In genomic region chr20:36550797-36551299, GRCh38 we compare ENCODE assay signal across 1 cellular context.
TF ChIP-seq lines count a peak whose summit lies in the region.

No MANE protein-coding gene starts in this region.

TF ChIP-seq in HCT116, 20 proteins besides CTCF, POLR2A, EP300 and RAD21 (continued from another document):
- TF ChIP-seq, protein P1, sequence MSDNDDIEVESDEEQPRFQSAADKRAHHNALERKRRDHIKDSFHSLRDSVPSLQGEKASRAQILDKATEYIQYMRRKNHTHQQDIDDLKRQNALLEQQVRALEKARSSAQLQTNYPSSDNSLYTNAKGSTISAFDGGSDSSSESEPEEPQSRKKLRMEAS (IDR thresholded peaks at IDR 0.05) = no peak
TF ChIP-seq in HCT116: peak in this region for 0.
